ENCODE assay signal across 35 cellular contexts in genomic region chr11:2110521-2110920, GRCh38. TPM values are rescaled to one million over a fixed set of nuclear protein-coding genes. Genes with fewer than 3 reads are reported as not detected.
"Had no signal": no experiment of that assay in that cellular context is flagged by ENCODE, and none has a peak within 500 bp of the region (broad histone marks: within the 10 kb centered on the region; RNA-seq: fewer than 3 reads in every experiment).

No MANE protein-coding gene starts in this region.

- DNase-seq: activated B cell treated with CpG ODN at 0.5 μM for 24 hours; activated CD4-positive, alpha-beta memory T cell treated with anti-CD3 and anti-CD28 coated beads for 36 hours; activated CD4-positive, alpha-beta T cell treated with anti-CD3 and anti-CD28 coated beads for 4 hours; activated CD4-positive, alpha-beta T cell treated with anti-CD3 and anti-CD28 coated beads, Interleukin-2, amount 10 ng/mL, durations not matched to agents 24 days and 14 days; activated CD4-positive, alpha-beta T cell treated with anti-CD3 and anti-CD28 coated beads, Interleukin-2, amount 50 U/mL, for 1 hour; activated CD4-positive, alpha-beta T cell treated with anti-CD3 and anti-CD28 coated beads, Interleukin-2, amount 50 U/mL, for 4 hours; activated CD4-positive, CD25-positive, alpha-beta regulatory T cell treated with anti-CD3 and anti-CD28 coated beads, Interleukin-2, amount 50 U/mL, for 72 hours; activated CD8-positive, alpha-beta memory T cell treated with anti-CD3 and anti-CD28 coated beads, Interleukin-2, amount 50 U/mL, for 4 hours; activated CD8-positive, alpha-beta T cell treated with anti-CD3 and anti-CD28 coated beads for 36 hours; activated effector memory CD4-positive, alpha-beta T cell treated with Interleukin-2 at 50 U/mL for 16 hours; activated gamma-delta T cell; activated naive CD4-positive, alpha-beta T cell treated with anti-CD3 and anti-CD28 coated beads, Interleukin-2, amount 10 ng/mL, durations not matched to agents 7 days and 5 days; activated naive CD4-positive, alpha-beta T cell treated with Interleukin-2 at 50 U/mL for 16 hours; activated T-cell treated with anti-CD3 and anti-CD28 coated beads, Interleukin-2, amount 50 U/mL, for 24 hours; activated T-cell treated with anti-CD3 and anti-CD28 coated beads, Interleukin-2, amount 50 U/mL, for 48 hours; adrenal gland; amniotic stem cell; body of pancreas; brain microvascular endothelial cell; central memory CD4-positive, alpha-beta T cell; T-helper 1 cell; T-helper 2 cell; T-helper 9 cell had no signal

- H3K36me3 Mint-ChIP-seq: activated CD4-positive, alpha-beta memory T cell treated with anti-CD3 and anti-CD28 coated beads for 36 hours; activated naive CD4-positive, alpha-beta T cell treated with anti-CD3 and anti-CD28 coated beads, Interleukin-2, amount 10 ng/mL, durations not matched to agents 7 days and 5 days; activated naive CD4-positive, alpha-beta T cell treated with anti-CD3 and anti-CD28 coated beads, Interleukin-2, amount 50 U/mL, for 24 hours; activated naive CD8-positive, alpha-beta T cell had no signal

- H3K27me3 Mint-ChIP-seq: activated naive CD4-positive, alpha-beta T cell treated with anti-CD3 and anti-CD28 coated beads, Interleukin-2, amount 50 U/mL, for 24 hours had no signal

- H3K9me3 ChIP-seq: adrenal gland, body of pancreas had no signal

- H3K27me3 ChIP-seq: adrenal gland, body of pancreas, brain microvascular endothelial cell had no signal

- H3K4me1 ChIP-seq: adrenal gland, body of pancreas, breast epithelium had no signal

- H3K27ac Mint-ChIP-seq: activated B cell treated with CpG ODN at 0.5 μM for 24 hours; activated CD4-positive, alpha-beta memory T cell treated with anti-CD3 and anti-CD28 coated beads for 36 hours; activated CD4-positive, alpha-beta T cell treated with anti-CD3 and anti-CD28 coated beads, Interleukin-2, amount 10 ng/mL, durations not matched to agents 24 days and 14 days; activated CD8-positive, alpha-beta T cell treated with anti-CD3 and anti-CD28 coated beads for 36 hours; activated naive CD4-positive, alpha-beta T cell treated with anti-CD3 and anti-CD28 coated beads, Interleukin-2, amount 10 ng/mL, durations not matched to agents 7 days and 5 days; activated naive CD4-positive, alpha-beta T cell treated with anti-CD3 and anti-CD28 coated beads, Interleukin-2, amount 50 U/mL, for 24 hours; activated naive CD8-positive, alpha-beta T cell; activated T-cell treated with anti-CD3 and anti-CD28 coated beads, Interleukin-2, amount 50 U/mL, for 24 hours; activated T-helper 2 cell treated with anti-CD3 and anti-CD28 coated beads, Interferon-gamma antibody, Interleukin-2, Interleukin-4, amounts not matched to agents 10 μg/mL and 5 μg/mL and 100 μg/mL, durations not matched to agents 14 hours and 24 hours and 36 hours; T-helper 1 cell treated with Interleukin-12 subunit alpha and Interleukin-12 subunit beta and Interleukin-4 antibody, amounts not matched to agents 30 μg/mL and 1 μg/mL, for 36 hours; T-helper 2 cell treated with Interferon-gamma antibody and Interleukin-4, amounts not matched to agents 5 μg/mL and 100 μg/mL, for 36 hours had no signal

- H3K4me3 ChIP-seq: adrenal gland, body of pancreas, breast epithelium had no signal

- FAIRE-seq: astrocyte, TTC549 had no signal

- H3K36me3 ChIP-seq: adrenal gland, brain microvascular endothelial cell, breast epithelium had no signal

- H3K9me3 Mint-ChIP-seq: activated B cell treated with CpG ODN at 0.5 μM for 24 hours; activated CD4-positive, alpha-beta memory T cell treated with anti-CD3 and anti-CD28 coated beads for 36 hours; activated CD4-positive, alpha-beta T cell treated with anti-CD3 and anti-CD28 coated beads, Interleukin-2, amount 10 ng/mL, durations not matched to agents 24 days and 14 days; activated CD8-positive, alpha-beta T cell treated with anti-CD3 and anti-CD28 coated beads for 36 hours; activated naive CD4-positive, alpha-beta T cell treated with anti-CD3 and anti-CD28 coated beads, Interleukin-2, amount 10 ng/mL, durations not matched to agents 7 days and 5 days; activated naive CD4-positive, alpha-beta T cell treated with anti-CD3 and anti-CD28 coated beads, Interleukin-2, amount 50 U/mL, for 24 hours; activated T-cell treated with anti-CD3 and anti-CD28 coated beads, Interleukin-2, amount 50 U/mL, for 24 hours; activated T-helper 2 cell treated with anti-CD3 and anti-CD28 coated beads, Interferon-gamma antibody, Interleukin-2, Interleukin-4, amounts not matched to agents 10 μg/mL and 5 μg/mL and 100 μg/mL, durations not matched to agents 14 hours and 24 hours and 36 hours; T-helper 1 cell treated with Interleukin-12 subunit alpha and Interleukin-12 subunit beta and Interleukin-4 antibody, amounts not matched to agents 30 μg/mL and 1 μg/mL, for 36 hours; T-helper 2 cell treated with Interferon-gamma antibody and Interleukin-4, amounts not matched to agents 5 μg/mL and 100 μg/mL, for 36 hours had no signal

- ATAC-seq: activated CD8-positive, alpha-beta T cell treated with anti-CD3 and anti-CD28 coated beads for 36 hours; body of pancreas had no signal

- H3K4me3 Mint-ChIP-seq: activated B cell treated with CpG ODN at 0.5 μM for 24 hours; activated CD4-positive, alpha-beta memory T cell treated with anti-CD3 and anti-CD28 coated beads for 36 hours; activated CD4-positive, alpha-beta T cell treated with anti-CD3 and anti-CD28 coated beads, Interleukin-2, amount 10 ng/mL, durations not matched to agents 24 days and 14 days; activated CD8-positive, alpha-beta T cell treated with anti-CD3 and anti-CD28 coated beads for 36 hours; activated naive CD4-positive, alpha-beta T cell treated with anti-CD3 and anti-CD28 coated beads, Interleukin-2, amount 10 ng/mL, durations not matched to agents 7 days and 5 days; activated naive CD4-positive, alpha-beta T cell treated with anti-CD3 and anti-CD28 coated beads, Interleukin-2, amount 50 U/mL, for 24 hours; activated naive CD8-positive, alpha-beta T cell; activated T-cell treated with anti-CD3 and anti-CD28 coated beads, Interleukin-2, amount 50 U/mL, for 24 hours; T-helper 1 cell treated with Interleukin-12 subunit alpha and Interleukin-12 subunit beta and Interleukin-4 antibody, amounts not matched to agents 30 μg/mL and 1 μg/mL, for 36 hours; T-helper 2 cell treated with Interferon-gamma antibody and Interleukin-4, amounts not matched to agents 5 μg/mL and 100 μg/mL, for 36 hours had no signal

- H3K4me1 Mint-ChIP-seq: activated B cell treated with CpG ODN at 0.5 μM for 24 hours; activated CD4-positive, alpha-beta T cell treated with anti-CD3 and anti-CD28 coated beads, Interleukin-2, amount 10 ng/mL, durations not matched to agents 24 days and 14 days; activated naive CD4-positive, alpha-beta T cell treated with anti-CD3 and anti-CD28 coated beads, Interleukin-2, amount 10 ng/mL, durations not matched to agents 7 days and 5 days; activated naive CD4-positive, alpha-beta T cell treated with anti-CD3 and anti-CD28 coated beads, Interleukin-2, amount 50 U/mL, for 24 hours had no signal

- H3K27ac ChIP-seq: adrenal gland, body of pancreas, brain microvascular endothelial cell, breast epithelium, VCaP had no signal

RNA-seq across cellular contexts. Expression of gene IGF2, which starts 28.7 kb away (rescaled TPM):
- total RNA-seq: activated B cell treated with CpG ODN at 0.5 μM for 24 hours had no signal

RNA-seq across cellular contexts. Expression of gene INS, which starts 50.5 kb away (rescaled TPM):
- total RNA-seq: activated B cell treated with CpG ODN at 0.5 μM for 24 hours; activated CD4-positive, alpha-beta memory T cell treated with anti-CD3 and anti-CD28 coated beads for 36 hours; activated CD4-positive, alpha-beta T cell treated with anti-CD3 and anti-CD28 coated beads, Interleukin-2, amount 10 ng/mL, durations not matched to agents 24 days and 14 days; activated CD8-positive, alpha-beta memory T cell treated with anti-CD3 and anti-CD28 coated beads for 36 hours; activated CD8-positive, alpha-beta T cell treated with anti-CD3 and anti-CD28 coated beads for 36 hours; activated T-helper 2 cell treated with anti-CD3 and anti-CD28 coated beads, Interferon-gamma antibody, Interleukin-2, Interleukin-4, amounts not matched to agents 10 μg/mL and 5 μg/mL and 100 μg/mL, durations not matched to agents 14 hours and 24 hours and 36 hours; astrocyte; breast epithelium; cardiac septum; cerebellum had no signal
